ENCODE assay signal across 1 cellular context in genomic region chr3:195352895-195353488, GRCh38.
A peak's percentile ranks its signal among the peaks of the same experiment; 100 is the strongest.
TF ChIP-seq lines count a peak whose summit lies in the region.

No MANE protein-coding gene starts in this region.

TF ChIP-seq in K562, 482 proteins besides CTCF, POLR2A, EP300 and RAD21 (continued from another document):
- TF ChIP-seq ZNF280B (CRISPR knock-in tag; IDR thresholded peaks at IDR 0.05) (no peak), ZNF224 (CRISPR knock-in tag; IDR thresholded peaks at IDR 0.05) (no peak), RBFOX2 (IDR thresholded peaks at IDR 0.05; ENCODE audit: low read depth, low read length) (no peak; the same call in 1 of the 2 replicates), FOXP1 (CRISPR knock-in tag; IDR thresholded peaks at IDR 0.05) (no peak), KAT7 (CRISPR knock-in tag; IDR thresholded peaks at IDR 0.05; ENCODE audit: borderline replicate concordance) (no peak), E2F4 (CRISPR knock-in tag; IDR thresholded peaks at IDR 0.05; ENCODE audit: low read depth) (no peak), HMBOX1 (IDR thresholded peaks at IDR 0.05) (no peak), AFF4 (CRISPR knock-in tag; IDR thresholded peaks at IDR 0.05) (0 out of 2 replicates have a peak, but pooled peaks have one; percentile 55), CAMTA2 (CRISPR knock-in tag; conservative IDR thresholded peaks at IDR 0.05) (no peak), THRA (IDR thresholded peaks at IDR 0.05) (no peak), ETV5 (CRISPR knock-in tag; IDR thresholded peaks at IDR 0.05; ENCODE audit: low read depth) (peak; percentile 34; the same call in 1 of the 2 replicates), TAF1 (IDR thresholded peaks at IDR 0.05; ENCODE audit: control insufficient read depth, extremely low read depth, insufficient read depth, low read length, severe bottlenecking) (no peak), RBM15 (IDR thresholded peaks at IDR 0.05; ENCODE audit: insufficient read depth, low read length) (no peak), ZNF77 (CRISPR knock-in tag; IDR thresholded peaks at IDR 0.05) (no peak), ATF6 (CRISPR knock-in tag; IDR thresholded peaks at IDR 0.05) (no peak), E2F8 (IDR thresholded peaks at IDR 0.05; ENCODE audit: low read depth, partially characterized antibody) (no peak), KLF1 (tag; IDR thresholded peaks at IDR 0.05) (no peak), JUND (IDR thresholded peaks at IDR 0.05; ENCODE audit: borderline replicate concordance, low read depth, low read length) (peak; percentile 83), JUND (tag; IDR thresholded peaks at IDR 0.05; ENCODE audit: borderline replicate concordance, low read depth, low read length) (peak; percentile 85; the same call in 2 of the 3 replicates), ELF2 (CRISPR knock-in tag; IDR thresholded peaks at IDR 0.05) (no peak), ILK (tag; IDR thresholded peaks at IDR 0.05; ENCODE audit: borderline replicate concordance, low read depth) (no peak), RB1 (IDR thresholded peaks at IDR 0.05; ENCODE audit: low read depth) (no peak), NR4A1 (CRISPR knock-in tag; IDR thresholded peaks at IDR 0.05) (no peak), NR4A1 (tag; IDR thresholded peaks at IDR 0.05) (peak; percentile 88), CREB3L1 (IDR thresholded peaks at IDR 0.05; ENCODE audit: borderline replicate concordance, low read depth) (no peak), TRIM28 (IDR thresholded peaks at IDR 0.05) (no peak), TEAD2 (tag; IDR thresholded peaks at IDR 0.05) (0 out of 2 replicates have a peak, but pooled peaks have one; percentile 36), ZKSCAN3 (CRISPR knock-in tag; IDR thresholded peaks at IDR 0.05) (no peak), SIRT6 (IDR thresholded peaks at IDR 0.05; ENCODE audit: low read depth, low read length) (no peak)
